7 cellular contexts compared by ENCODE assay signal in genomic region chr7:6578114-6579084, GRCh38. TPM values are rescaled to one million over a fixed set of nuclear protein-coding genes. Genes with fewer than 3 reads are reported as not detected.
DNase-seq lines count a peak whose midpoint lies in the region; ATAC-seq and TF ChIP-seq lines count a peak whose summit lies in the region.

No MANE protein-coding gene starts in this region.

- H3K4me1 Mint-ChIP-seq in WTC11: no peaks in the 10 kb centered on the region
- peaks cover 49% of the 10 kb centered on the region for H3K4me1 Mint-ChIP-seq in stimulated activated naive CD8-positive, alpha-beta T cell treated with anti-CD3 and anti-CD28 coated beads, Interleukin-15, amount 100 ng/mL, for 72 hours

- peak overlapping the region; percentile 91; the same call in 1 of the 2 replicates for H3K27ac ChIP-seq in HL-60 (replicated peaks)

- DNase-seq in HL-60 (ENCODE audit: low read depth in 1 of 2, low spot score in 1 of 2) (no peak), WTC11 (ENCODE audit: low spot score) (no peak), globus pallidus (ENCODE audit: low spot score) (no peak), DMS 273 treated with DMSO at 0.1 percent for 48 hours (lab: John Stamatoyannopoulos, UW) (no peak)
- no peak for DNase-seq in stimulated activated naive CD8-positive, alpha-beta T cell treated with anti-CD3 and anti-CD28 coated beads, Interleukin-15, amount 100 ng/mL, for 72 hours

- no peaks in the 10 kb centered on the region for H3K27me3 ChIP-seq in HL-60 (ENCODE audit: insufficient read depth, poor library complexity, severe bottlenecking)
- no peaks in the 10 kb centered on the region for H3K27me3 ChIP-seq in iPS-15b (ENCODE audit: control insufficient read depth, insufficient read depth, low read length)

- POLR2A ChIA-PET in WTC11 (lab: Charles Lee): no interaction called here

- H3K4me3 Mint-ChIP-seq in WTC11: peak overlapping the region; percentile 85
- H3K4me3 Mint-ChIP-seq in stimulated activated naive CD8-positive, alpha-beta T cell treated with anti-CD3 and anti-CD28 coated beads, Interleukin-15, amount 100 ng/mL, for 72 hours: peak overlapping the region; percentile 85 to 98

- no peak for ATAC-seq in WTC11
- ATAC-seq in stimulated activated naive CD8-positive, alpha-beta T cell treated with anti-CD3 and anti-CD28 coated beads, Interleukin-15, amount 100 ng/mL, for 72 hours: no peak
- ATAC-seq in HG03139 (IDR thresholded peaks at IDR 0.05; ENCODE audit: unreplicated experiment): no peak

- peaks cover 30% of the 10 kb centered on the region for H3K36me3 Mint-ChIP-seq in WTC11

- CTCF ChIA-PET in WTC11 (lab: Charles Lee): interaction anchor here (1.7 to 5.0 kb wide), 3 partner anchors 12 to 62 kb away, joined by 10 to 27 read pairs (median 10); partner anchors contain the start of gene INTS15

- peak overlapping the region; percentile 55 for H3K27ac Mint-ChIP-seq in WTC11
- H3K27ac Mint-ChIP-seq in stimulated activated naive CD8-positive, alpha-beta T cell treated with anti-CD3 and anti-CD28 coated beads, Interleukin-15, amount 100 ng/mL, for 72 hours: peak overlapping the region in 1 of 2 donors; percentile 97

- no peak for TF ChIP-seq CTCF in HL-60 (IDR thresholded peaks at IDR 0.05; ENCODE audit: insufficient read depth, low read length)
- no peak for TF ChIP-seq CTCF in WTC11 (IDR thresholded peaks at IDR 0.05)

- no peaks in the 10 kb centered on the region for H3K27me3 Mint-ChIP-seq in WTC11 (ENCODE audit: low read depth)
- no peaks in the 10 kb centered on the region for H3K27me3 Mint-ChIP-seq in stimulated activated naive CD8-positive, alpha-beta T cell treated with anti-CD3 and anti-CD28 coated beads, Interleukin-15, amount 100 ng/mL, for 72 hours

- H3K9me3 ChIP-seq in iPS-15b (ENCODE audit: control insufficient read depth, insufficient read depth, low read length): no peaks in the 10 kb centered on the region

- H3K4me3 ChIP-seq in HL-60 (replicated peaks; ENCODE audit: insufficient read depth, low read length): peak overlapping the region; percentile 67
- peak overlapping the region; percentile 66 for H3K4me3 ChIP-seq in iPS-15b (ENCODE audit: low read depth, low read length)

- H3K9ac ChIP-seq in iPS-15b (ENCODE audit: low read depth, low read length): no peak overlapping the region

- peaks cover 3% of the 10 kb centered on the region for H3K4me1 ChIP-seq in iPS-15b (ENCODE audit: control insufficient read depth, insufficient read depth, low read length)

- peaks cover 16% of the 10 kb centered on the region for H3K36me3 ChIP-seq in iPS-15b (ENCODE audit: control insufficient read depth, insufficient read depth, low read length)

- no peaks in the 10 kb centered on the region for H3K9me3 Mint-ChIP-seq in WTC11
- H3K9me3 Mint-ChIP-seq in stimulated activated naive CD8-positive, alpha-beta T cell treated with anti-CD3 and anti-CD28 coated beads, Interleukin-15, amount 100 ng/mL, for 72 hours: no peaks in the 10 kb centered on the region

TF ChIP-seq in WTC11, 78 proteins besides CTCF, POLR2A, EP300 and RAD21:
- TF ChIP-seq GTF2I (CRISPR knock-in tag; conservative IDR thresholded peaks at IDR 0.05): 0 out of 2 replicates have a peak, but pooled peaks have one; percentile 5
- no peak for TF ChIP-seq ESRRA (CRISPR knock-in tag; IDR thresholded peaks at IDR 0.05; ENCODE audit: borderline replicate concordance)
- TF ChIP-seq ZNF121 (CRISPR knock-in tag; IDR thresholded peaks at IDR 0.05): peak; percentile 71
- TF ChIP-seq FOXJ3 (CRISPR knock-in tag; IDR thresholded peaks at IDR 0.05; ENCODE audit: borderline replicate concordance): no peak
- peak; percentile 65; the same call in 1 of the 2 replicates for TF ChIP-seq GABPB1 (CRISPR knock-in tag; IDR thresholded peaks at IDR 0.05)
- TF ChIP-seq E2F1 (CRISPR knock-in tag; IDR thresholded peaks at IDR 0.05): no peak

RNA-seq across cellular contexts. Expression of gene ZDHHC4, which starts 1.1 kb away (rescaled TPM):
- 37.7 to 48.2 TPM (median 46.4 TPM) in 3 replicates for total RNA-seq in WTC11 (2021)

RNA-seq across cellular contexts. Expression of gene INTS15, which starts 11.4 kb away (rescaled TPM):
- total RNA-seq in WTC11 (2021): 25.6 to 28.2 TPM (median 27.6 TPM) in 3 replicates

RNA-seq across cellular contexts. Expression of gene GRID2IP, which starts 27.1 kb away (rescaled TPM):
- total RNA-seq in WTC11 (2021): 3.0 to 4.8 TPM (median 4.6 TPM) in 3 replicates

RNA-seq across cellular contexts. Expression of gene ZNF853, which starts 37.0 kb away (rescaled TPM):
- total RNA-seq in WTC11 (2021): 7.7 to 8.0 TPM (median 8.0 TPM) in 3 replicates

RNA-seq across cellular contexts. Expression of gene ZNF316, which starts 58.7 kb away (rescaled TPM):
- total RNA-seq in WTC11 (2021): 15.1 to 19.9 TPM (median 18.8 TPM) in 3 replicates
